21 cellular contexts compared by ENCODE assay signal in the genomic region with DNA sequence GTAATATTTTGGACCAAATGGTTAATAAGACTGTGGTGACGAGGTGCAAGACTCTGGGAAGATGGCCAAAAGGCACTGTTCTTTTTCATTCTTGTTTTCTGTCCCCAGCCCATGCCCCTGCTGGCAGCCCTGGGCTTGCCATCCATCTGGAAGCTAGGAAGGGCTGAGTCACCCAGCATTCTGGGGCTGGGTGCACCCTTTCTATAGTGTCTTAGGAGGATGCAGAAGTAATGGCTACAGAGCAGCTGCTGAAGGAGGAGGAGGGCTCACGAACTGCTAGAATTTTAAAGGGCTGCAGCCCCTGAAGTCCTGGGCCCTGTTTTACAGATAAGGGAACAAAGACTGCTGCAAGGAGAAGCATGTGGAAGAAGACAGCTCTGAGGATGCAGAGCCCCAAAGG. TPM values are rescaled to one million over a fixed set of nuclear protein-coding genes. Genes with fewer than 3 reads are reported as not detected.
DNase-seq lines count a peak whose midpoint lies in the region; ATAC-seq, FAIRE-seq and TF ChIP-seq lines count a peak whose summit lies in the region.
"Had no signal": no experiment of that assay in that cellular context is flagged by ENCODE, and none has a peak within 500 bp of the region (broad histone marks: within the 10 kb centered on the region; RNA-seq: fewer than 3 reads in every experiment).

No MANE protein-coding gene starts in this region.

- peaks cover 26% of the 10 kb centered on the region for H3K27me3 Mint-ChIP-seq in astrocyte (ENCODE audit: low read depth, unreplicated experiment)

- H3K4me1 ChIP-seq in astrocyte (ENCODE audit: insufficient read depth, low read length) (peaks cover 8% of the 10 kb centered on the region), mesenchymal stem cell (ENCODE audit: control insufficient read depth, insufficient read depth, low read depth, low read length) (peaks cover 14% of the 10 kb centered on the region)

- H3K9ac ChIP-seq in astrocyte (ENCODE audit: low read length) = no peak overlapping the region
- peak overlapping the region; percentile 16 for H3K9ac ChIP-seq in mesenchymal stem cell (ENCODE audit: low read length)

- H3K36me3 ChIP-seq in astrocyte (ENCODE audit: insufficient read depth, low read length) = no peaks in the 10 kb centered on the region
- no peaks in the 10 kb centered on the region for H3K36me3 ChIP-seq in mesenchymal stem cell (ENCODE audit: control insufficient read depth in 1 of 2, insufficient read depth in 2 of 2, low read depth in 1 of 2, low read length in 2 of 2)
- H3K36me3 ChIP-seq: sigmoid colon, WERI-Rb-1 had no signal

- ATAC-seq in activated CD4-positive, CD25-positive, alpha-beta regulatory T cell treated with anti-CD3 and anti-CD28 coated beads, Interleukin-2, amount 50 U/mL, for 24 hours = no peak
- ATAC-seq in HG02840 (IDR thresholded peaks at IDR 0.05; ENCODE audit: low FRiP score, unreplicated experiment) = no peak
- ATAC-seq: K562 had no signal

- H3K4ac ChIP-seq in mesenchymal stem cell (ENCODE audit: low read depth in 1 of 2, low read length in 2 of 2) = peak overlapping the region; percentile 35 to 79

- peak overlapping the region; percentile 87 for H2BK15ac ChIP-seq in mesenchymal stem cell (ENCODE audit: low read depth, poor library complexity, severe bottlenecking)

- H3K14ac ChIP-seq in mesenchymal stem cell (ENCODE audit: low read length in 2 of 2) = no peak overlapping the region

- H2AFZ ChIP-seq in astrocyte (ENCODE audit: low read depth, low read length) (no peak overlapping the region), mesenchymal stem cell (ENCODE audit: low read depth, low read length) (no peak overlapping the region)

- peak overlapping the region; percentile 4 to 78 for H2BK12ac ChIP-seq in mesenchymal stem cell (ENCODE audit: low read length in 2 of 2)

- H4K8ac ChIP-seq in mesenchymal stem cell (ENCODE audit: low read length) = peak overlapping the region; percentile 58

- no peaks in the 10 kb centered on the region for H3K79me1 ChIP-seq in mesenchymal stem cell (replicated peaks; ENCODE audit: low read length, poor library complexity, severe bottlenecking)

- peak overlapping the region; percentile 41 to 45 for H3K18ac ChIP-seq in mesenchymal stem cell (ENCODE audit: low read depth in 1 of 2, low read length in 2 of 2)

- no peaks in the 10 kb centered on the region for H3K79me2 ChIP-seq in astrocyte (ENCODE audit: insufficient read depth, low read length)

- H4K91ac ChIP-seq in mesenchymal stem cell (ENCODE audit: low read length) = peak overlapping the region; percentile 64

- peak; percentile 34 for FAIRE-seq in astrocyte (lab: Jason Lieb, UNC)
- FAIRE-seq: G401.6 had no signal

- H3K27ac Mint-ChIP-seq in astrocyte (ENCODE audit: unreplicated experiment) = no peak overlapping the region
- H3K27ac Mint-ChIP-seq: brain; CD4-positive, CD25-positive, alpha-beta regulatory T cell; immature natural killer cell had no signal

- DNase-seq in AG20443 (ENCODE audit: low spot score) = peak; percentile 39
- no peak for DNase-seq in HFF-Myc (ENCODE audit: extremely low read depth, low read depth)
- no peak for DNase-seq in astrocyte (ENCODE audit: low read depth)
- no peak for DNase-seq in mesenchymal stem cell
- no peak for DNase-seq in NK-92 treated with Interleukin-12 subunit alpha and Interleukin-12 subunit beta, amount 100 ng/mL, for 24 hours (lab: John Stamatoyannopoulos, UW)
- DNase-seq: activated gamma-delta T cell; CD4-positive, CD25-positive, alpha-beta regulatory T cell; immature natural killer cell; mesendoderm; NCI-H187 treated with DMSO at 0.1 percent for 48 hours; NCI-H524 treated with DMSO at 0.1 percent for 48 hours; OCI-M1; sigmoid colon; stimulated activated naive CD4-positive, alpha-beta T cell; SW 1271; WERI-Rb-1 had no signal

- no peak overlapping the region for H3K4me3 Mint-ChIP-seq in astrocyte (ENCODE audit: unreplicated experiment)

- no peaks in the 10 kb centered on the region for H3K9me3 ChIP-seq in astrocyte (ENCODE audit: insufficient read depth, low read depth, low read length)
- no peaks in the 10 kb centered on the region for H3K9me3 ChIP-seq in mesenchymal stem cell (ENCODE audit: control insufficient read depth, low read length)
- H3K9me3 ChIP-seq: sigmoid colon had no signal

- no peaks in the 10 kb centered on the region for H3K36me3 Mint-ChIP-seq in astrocyte (ENCODE audit: low read depth, unreplicated experiment)
- H3K36me3 Mint-ChIP-seq: brain; CD4-positive, CD25-positive, alpha-beta regulatory T cell; immature natural killer cell had no signal

- WGBS in mesenchymal stem cell = 80% methylated on average over 2 of the region's 2 CpGs

- peak; percentile 5 for TF ChIP-seq CTCF in HFF-Myc (IDR thresholded peaks at IDR 0.05; ENCODE audit: low read depth, low read length, missing control alignments)
- no peak for TF ChIP-seq CTCF in astrocyte (IDR thresholded peaks at IDR 0.05; ENCODE audit: insufficient read depth, low read depth, low read length)

- no peak overlapping the region for H3K23ac ChIP-seq in mesenchymal stem cell (ENCODE audit: low read length in 2 of 2)

- H3K27ac ChIP-seq in astrocyte (ENCODE audit: low read depth, low read length) = no peak overlapping the region
- no peak overlapping the region for H3K27ac ChIP-seq in mesenchymal stem cell (ENCODE audit: low read length, poor library complexity, severe bottlenecking)
- H3K27ac ChIP-seq: WERI-Rb-1 had no signal

- H3K4me3 ChIP-seq in HFF-Myc (replicated peaks; ENCODE audit: low read depth, low read length) (no peak overlapping the region), astrocyte (ENCODE audit: insufficient read depth, low read depth, low read length) (no peak overlapping the region), mesenchymal stem cell (ENCODE audit: insufficient read depth in 1 of 2, low read depth in 1 of 2, low read length in 2 of 2) (no peak overlapping the region)
- H3K4me3 ChIP-seq: K562, sigmoid colon had no signal

- no peaks in the 10 kb centered on the region for H3K4me1 Mint-ChIP-seq in astrocyte (ENCODE audit: low read depth, unreplicated experiment)

- peak overlapping the region; percentile 55 for H2BK120ac ChIP-seq in mesenchymal stem cell (ENCODE audit: low read depth, low read length)

- H3K27me3 ChIP-seq in astrocyte (ENCODE audit: insufficient read depth, low read length) (peaks cover 2% of the 10 kb centered on the region), mesenchymal stem cell (ENCODE audit: control insufficient read depth in 1 of 2, insufficient read depth in 1 of 2, low read length in 2 of 2) (peaks cover 5 to 13% of the 10 kb centered on the region in 2 experiments)
- H3K27me3 ChIP-seq: sigmoid colon had no signal

- no peaks in the 10 kb centered on the region for H4K20me1 ChIP-seq in astrocyte (ENCODE audit: insufficient read depth, low read length)

- peaks cover 1% of the 10 kb centered on the region for H3K9me3 Mint-ChIP-seq in astrocyte (ENCODE audit: unreplicated experiment)
- H3K9me3 Mint-ChIP-seq: immature natural killer cell had no signal

- H2AK5ac ChIP-seq in mesenchymal stem cell (ENCODE audit: low read length, severe bottlenecking) = no peak overlapping the region

- H3K4me2 ChIP-seq in astrocyte (ENCODE audit: low read length) (no peak overlapping the region), mesenchymal stem cell (ENCODE audit: low read length, poor library complexity, severe bottlenecking) (no peak overlapping the region)

- no peak overlapping the region for H2BK5ac ChIP-seq in mesenchymal stem cell (ENCODE audit: low read depth, low read length, poor library complexity, severe bottlenecking)

RNA-seq across cellular contexts. Expression of gene ZNF32, which starts 42.8 kb away (rescaled TPM):
- total RNA-seq in astrocyte = 19.2 and 19.7 TPM in 2 replicates
- 24.7 TPM for polyA plus RNA-seq in mesenchymal stem cell (2013, experiment 1 of 2)
- 25.4 TPM for polyA plus RNA-seq in mesenchymal stem cell (2013, experiment 2 of 2)
